2 cellular contexts compared by ENCODE assay signal in the genomic region with DNA sequence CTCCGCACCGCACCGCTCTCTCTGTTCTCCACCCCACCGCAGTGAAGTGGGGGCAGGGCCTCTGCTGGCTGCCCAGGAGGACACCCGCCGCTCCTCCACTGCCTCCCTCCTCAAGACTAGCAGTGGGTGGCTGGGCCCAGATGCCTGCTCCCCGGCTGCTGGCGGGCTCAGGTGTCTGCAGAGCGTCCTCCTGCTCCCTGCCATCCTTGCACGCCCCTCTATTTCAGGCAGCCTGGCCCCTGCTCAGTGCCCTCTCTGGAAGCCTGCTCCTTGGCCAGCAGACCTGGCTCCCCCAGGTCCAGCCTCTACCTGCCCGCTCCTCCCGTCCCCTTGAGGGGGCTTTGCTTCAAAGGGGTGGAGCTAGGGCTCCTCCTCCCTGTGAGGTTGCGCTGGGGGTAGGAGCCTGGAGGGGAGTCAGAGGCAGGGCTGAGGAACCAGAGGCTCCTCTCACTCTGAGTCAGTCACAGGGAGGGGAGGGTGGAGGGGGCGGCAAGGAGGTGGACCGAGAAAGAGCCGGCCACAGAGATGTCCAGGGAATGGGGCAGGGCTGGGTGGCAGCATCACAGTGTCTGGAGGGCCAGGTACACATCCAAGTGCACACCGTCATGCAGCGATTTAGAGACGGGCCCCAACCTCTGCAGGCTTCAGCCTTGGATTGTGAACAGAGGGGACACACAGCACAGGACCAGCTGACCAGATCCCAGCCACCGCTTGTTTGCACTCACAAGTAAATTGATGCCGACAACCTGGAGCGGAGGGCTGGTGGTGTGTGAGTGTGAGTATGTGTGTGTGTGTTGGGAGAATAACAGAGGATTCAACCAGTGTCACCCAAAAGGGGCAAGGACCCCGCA.
TF ChIP-seq lines count a peak whose summit lies in the region.

No MANE protein-coding gene starts in this region.

TF ChIP-seq in GM23338, 12 proteins besides CTCF, POLR2A, EP300 and RAD21 (continued from another document and continues in another):
- TF ChIP-seq REST (IDR thresholded peaks at IDR 0.05; ENCODE audit: unreplicated experiment) (no peak), ZNF331 (CRISPR knock-in tag; IDR thresholded peaks at IDR 0.05; ENCODE audit: low read depth) (no peak), ETS1 (IDR thresholded peaks at IDR 0.05) (no peak), CREB1 (CRISPR knock-in tag; IDR thresholded peaks at IDR 0.05; ENCODE audit: low read depth) (no peak), EZH2 (IDR thresholded peaks at IDR 0.05; ENCODE audit: low read depth, unreplicated experiment) (no peak), ZNF114 (CRISPR knock-in tag; IDR thresholded peaks at IDR 0.05) (no peak), EZH2phosphoT487 (IDR thresholded peaks at IDR 0.05; ENCODE audit: unreplicated experiment) (no peak), JUNB (IDR thresholded peaks at IDR 0.05; ENCODE audit: unreplicated experiment) (no peak), STAT1 (IDR thresholded peaks at IDR 0.05; ENCODE audit: unreplicated experiment) (no peak)

TF ChIP-seq in SK-N-SH treated with all-trans-retinoic acid at 6 μM for 48 hours, 23 proteins besides CTCF, POLR2A, EP300 and RAD21 (continued from another document):
- TF ChIP-seq, protein P1, sequence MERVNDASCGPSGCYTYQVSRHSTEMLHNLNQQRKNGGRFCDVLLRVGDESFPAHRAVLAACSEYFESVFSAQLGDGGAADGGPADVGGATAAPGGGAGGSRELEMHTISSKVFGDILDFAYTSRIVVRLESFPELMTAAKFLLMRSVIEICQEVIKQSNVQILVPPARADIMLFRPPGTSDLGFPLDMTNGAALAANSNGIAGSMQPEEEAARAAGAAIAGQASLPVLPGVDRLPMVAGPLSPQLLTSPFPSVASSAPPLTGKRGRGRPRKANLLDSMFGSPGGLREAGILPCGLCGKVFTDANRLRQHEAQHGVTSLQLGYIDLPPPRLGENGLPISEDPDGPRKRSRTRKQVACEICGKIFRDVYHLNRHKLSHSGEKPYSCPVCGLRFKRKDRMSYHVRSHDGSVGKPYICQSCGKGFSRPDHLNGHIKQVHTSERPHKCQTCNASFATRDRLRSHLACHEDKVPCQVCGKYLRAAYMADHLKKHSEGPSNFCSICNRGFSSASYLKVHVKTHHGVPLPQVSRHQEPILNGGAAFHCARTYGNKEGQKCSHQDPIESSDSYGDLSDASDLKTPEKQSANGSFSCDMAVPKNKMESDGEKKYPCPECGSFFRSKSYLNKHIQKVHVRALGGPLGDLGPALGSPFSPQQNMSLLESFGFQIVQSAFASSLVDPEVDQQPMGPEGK (CRISPR knock-in tag; IDR thresholded peaks at IDR 0.05; ENCODE audit: borderline replicate concordance), result no peak
- TF ChIP-seq RARB (CRISPR knock-in tag; IDR thresholded peaks at IDR 0.05), result no peak
- no peak for TF ChIP-seq ZNF8 (CRISPR knock-in tag; IDR thresholded peaks at IDR 0.05)
- TF ChIP-seq ZFP30 (CRISPR knock-in tag; IDR thresholded peaks at IDR 0.05), result no peak
- TF ChIP-seq SNAI2 (CRISPR knock-in tag; IDR thresholded peaks at IDR 0.05), result no peak
- no peak for TF ChIP-seq ZNF565 (CRISPR knock-in tag; conservative IDR thresholded peaks at IDR 0.05; ENCODE audit: low read depth)
- TF ChIP-seq CSDC2 (CRISPR knock-in tag; IDR thresholded peaks at IDR 0.05), result no peak
- TF ChIP-seq ZC3H10 (CRISPR knock-in tag; IDR thresholded peaks at IDR 0.05), result no peak
- TF ChIP-seq ARNTL (CRISPR knock-in tag; IDR thresholded peaks at IDR 0.05; ENCODE audit: borderline replicate concordance, low read depth), result no peak
- TF ChIP-seq POU6F1 (CRISPR knock-in tag; IDR thresholded peaks at IDR 0.05; ENCODE audit: borderline replicate concordance, low read depth), result no peak
- no peak for TF ChIP-seq CREB5 (CRISPR knock-in tag; IDR thresholded peaks at IDR 0.05; ENCODE audit: low read depth)
